ENCODE assay signal across 9 cellular contexts in the genomic region with DNA sequence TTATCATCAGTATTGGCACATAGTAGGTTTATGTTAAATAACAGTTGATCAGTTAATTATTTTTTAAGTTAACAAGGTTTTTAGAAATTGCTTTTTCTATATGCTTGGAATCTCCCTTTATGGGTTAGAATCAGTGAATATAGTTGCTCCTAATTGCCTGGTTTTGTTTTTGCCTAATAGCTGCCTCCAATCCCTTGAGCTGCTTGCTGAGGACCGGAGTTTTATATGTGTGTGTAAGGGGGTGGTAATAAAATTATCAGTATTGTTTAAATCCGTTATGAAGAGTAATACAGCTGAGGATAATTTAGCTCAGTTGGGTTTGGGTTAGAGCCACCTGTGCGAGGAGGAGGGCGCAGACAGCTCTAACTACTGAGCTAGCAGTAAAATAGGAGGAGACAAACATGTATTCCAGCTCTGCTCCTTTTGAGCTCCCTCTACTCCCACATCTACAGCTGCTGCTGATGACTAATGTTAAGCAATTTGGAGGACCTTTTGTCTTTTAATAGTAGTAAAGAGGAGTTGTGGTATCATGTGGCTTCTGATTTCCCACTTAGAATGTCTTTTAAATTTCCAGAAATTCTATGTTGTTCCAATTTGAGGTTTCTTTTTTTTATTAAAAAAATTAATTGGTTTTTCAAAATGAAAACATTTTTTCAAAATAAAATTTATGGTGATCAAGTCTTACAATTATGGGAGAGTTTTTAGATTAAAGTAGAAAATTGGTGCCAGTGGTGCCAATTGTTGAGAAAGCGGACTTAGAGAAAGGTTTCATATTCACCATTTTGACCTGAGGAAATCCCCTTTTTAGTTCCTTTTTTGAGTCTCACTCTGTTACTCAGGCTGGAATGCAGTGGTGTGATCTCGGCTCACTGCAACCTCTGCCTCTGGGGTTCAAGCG.
DNase-seq lines count a peak whose midpoint lies in the region; ATAC-seq and TF ChIP-seq lines count a peak whose summit lies in the region.
"Had no signal": no experiment of that assay in that cellular context is flagged by ENCODE, and none has a peak within 500 bp of the region (broad histone marks: within the 10 kb centered on the region; RNA-seq: fewer than 3 reads in every experiment).

No MANE protein-coding gene starts in this region.

- H3K4me3 ChIP-seq in SK-N-SH (ENCODE audit: low read depth in 2 of 2, low read length in 1 of 2): no peak overlapping the region
- H3K4me3 ChIP-seq: heart left ventricle had no signal

- no peaks in the 10 kb centered on the region for H3K27me3 ChIP-seq in SK-N-SH (ENCODE audit: insufficient read depth)
- H3K27me3 ChIP-seq: heart left ventricle had no signal

- peaks cover 0 to 28% of the 10 kb centered on the region in 2 experiments for H3K36me3 ChIP-seq in SK-N-SH (replicated peaks in 1 of 2; ENCODE audit: control insufficient read depth in 1 of 2, insufficient read depth in 2 of 2, low read length in 1 of 2)

- 84% methylated on average over 7 of the region's 7 CpGs for WGBS in SK-N-SH (ENCODE audit: low lambda C conversion rate)

- CTCF ChIA-PET in SK-N-SH (lab: Yijun Ruan, JAX): interaction anchor here (0.8 to 1.5 kb wide), 3 partner anchors 9 to 71 kb away, joined by 3 read pairs; no protein-coding TSS in a partner anchor
- CTCF ChIA-PET in activated CD8-positive, alpha-beta T cell treated with anti-CD3 and anti-CD28 coated beads, Interleukin-2, amount 10 ng/mL, durations not matched to agents 7 days and 5 days (lab: Charles Lee): no interaction called here

- H3K79me2 ChIP-seq in SK-N-SH (ENCODE audit: insufficient read depth): peaks cover 97% of the 10 kb centered on the region

- H3K9me2 ChIP-seq in SK-N-SH: no peaks in the 10 kb centered on the region

- H3K9me3 Mint-ChIP-seq in activated CD8-positive, alpha-beta T cell treated with anti-CD3 and anti-CD28 coated beads, Interleukin-2, amount 10 ng/mL, durations not matched to agents 7 days and 5 days (ENCODE audit: insufficient read depth): no peaks in the 10 kb centered on the region

- H3K27ac Mint-ChIP-seq in T-helper 17 cell: no peak overlapping the region
- no peak overlapping the region for H3K27ac Mint-ChIP-seq in activated CD8-positive, alpha-beta T cell treated with anti-CD3 and anti-CD28 coated beads, Interleukin-2, amount 10 ng/mL, durations not matched to agents 7 days and 5 days

- no peak overlapping the region for H3K4me3 Mint-ChIP-seq in T-helper 17 cell
- H3K4me3 Mint-ChIP-seq in activated CD8-positive, alpha-beta T cell treated with anti-CD3 and anti-CD28 coated beads, Interleukin-2, amount 10 ng/mL, durations not matched to agents 7 days and 5 days: no peak overlapping the region

- no peak for TF ChIP-seq CTCF in SK-N-SH (IDR thresholded peaks at IDR 0.05)

- no peak for TF ChIP-seq EP300 in SK-N-SH (IDR thresholded peaks at IDR 0.05; ENCODE audit: borderline replicate concordance in 1 of 2, low read depth in 1 of 2, low read length in 1 of 2)

- DNase-seq in GM03348 (ENCODE audit: low spot score) (peak; percentile 79), SK-N-SH (no peak), kidney tubule cell (ENCODE audit: low spot score) (peak; percentile 42), NCI-H1694 treated with DMSO at 0.1 percent for 48 hours (lab: John Stamatoyannopoulos, UW) (no peak), T-helper 17 cell (no peak)
- DNase-seq in activated CD8-positive, alpha-beta T cell treated with anti-CD3 and anti-CD28 coated beads, Interleukin-2, amount 10 ng/mL, durations not matched to agents 7 days and 5 days: no peak
- DNase-seq: heart left ventricle had no signal

- H3F3A ChIP-seq in SK-N-SH (replicated peaks; ENCODE audit: insufficient read depth): peaks cover 18% of the 10 kb centered on the region

- peaks cover 41% of the 10 kb centered on the region for H4K20me1 ChIP-seq in SK-N-SH (ENCODE audit: insufficient read depth)

- peaks cover 2% of the 10 kb centered on the region for H3K36me3 Mint-ChIP-seq in T-helper 17 cell (ENCODE audit: low read depth)
- peaks cover 2% of the 10 kb centered on the region for H3K36me3 Mint-ChIP-seq in activated CD8-positive, alpha-beta T cell treated with anti-CD3 and anti-CD28 coated beads, Interleukin-2, amount 10 ng/mL, durations not matched to agents 7 days and 5 days (ENCODE audit: low read depth)

- H3K9me3 ChIP-seq in SK-N-SH (no peaks in the 10 kb centered on the region), T-helper 17 cell (ENCODE audit: control insufficient read depth, low read length, poor library complexity, severe bottlenecking) (no peaks in the 10 kb centered on the region)

- no peak for TF ChIP-seq RAD21 in SK-N-SH (IDR thresholded peaks at IDR 0.05; ENCODE audit: low read length)

- peak overlapping the region; percentile 39; the same call in 1 of the 2 replicates for H3K4me2 ChIP-seq in SK-N-SH

- H3K4me1 Mint-ChIP-seq in T-helper 17 cell: no peaks in the 10 kb centered on the region
- H3K4me1 Mint-ChIP-seq in activated CD8-positive, alpha-beta T cell treated with anti-CD3 and anti-CD28 coated beads, Interleukin-2, amount 10 ng/mL, durations not matched to agents 7 days and 5 days (ENCODE audit: low read depth): no peaks in the 10 kb centered on the region

- H2AFZ ChIP-seq in SK-N-SH (ENCODE audit: low read depth): no peak overlapping the region

- POLR2A ChIA-PET in SK-N-SH (lab: Yijun Ruan, JAX): no interaction called here
- POLR2A ChIA-PET in activated CD8-positive, alpha-beta T cell treated with anti-CD3 and anti-CD28 coated beads, Interleukin-2, amount 10 ng/mL, durations not matched to agents 7 days and 5 days (lab: Charles Lee): no interaction called here

- H3K27ac ChIP-seq in SK-N-SH (ENCODE audit: low read depth in 2 of 2, low read length in 1 of 2): peak overlapping the region in 1 of 2 experiments; percentile 27; a peak in 2 of 4 replicates

- H3K9ac ChIP-seq in SK-N-SH: no peak overlapping the region

- ATAC-seq in HG02973 (IDR thresholded peaks at IDR 0.05; ENCODE audit: unreplicated experiment) (peak; percentile 73), T-helper 17 cell (no peak), HG03135 (IDR thresholded peaks at IDR 0.05; ENCODE audit: unreplicated experiment) (no peak)
- ATAC-seq in activated CD8-positive, alpha-beta T cell treated with anti-CD3 and anti-CD28 coated beads, Interleukin-2, amount 10 ng/mL, durations not matched to agents 7 days and 5 days: no peak

- H3K4me1 ChIP-seq in SK-N-SH (ENCODE audit: control insufficient read depth in 1 of 2, insufficient read depth in 2 of 2, low read depth in 1 of 2, low read length in 1 of 2): peaks cover 0 to 14% of the 10 kb centered on the region in 2 experiments; a peak in 1 of 4 replicates

- H3K27me3 Mint-ChIP-seq in T-helper 17 cell: no peaks in the 10 kb centered on the region
- no peaks in the 10 kb centered on the region for H3K27me3 Mint-ChIP-seq in activated CD8-positive, alpha-beta T cell treated with anti-CD3 and anti-CD28 coated beads, Interleukin-2, amount 10 ng/mL, durations not matched to agents 7 days and 5 days (ENCODE audit: low read depth)

TF ChIP-seq in SK-N-SH, 30 proteins besides CTCF, POLR2A, EP300 and RAD21:
- no peak for TF ChIP-seq EZH2phosphoT487 (IDR thresholded peaks at IDR 0.05; ENCODE audit: borderline replicate concordance, low read depth)
- TF ChIP-seq JUND (IDR thresholded peaks at IDR 0.05): peak; percentile 28; the same call in 1 of the 2 replicates
- TF ChIP-seq, protein P1, sequence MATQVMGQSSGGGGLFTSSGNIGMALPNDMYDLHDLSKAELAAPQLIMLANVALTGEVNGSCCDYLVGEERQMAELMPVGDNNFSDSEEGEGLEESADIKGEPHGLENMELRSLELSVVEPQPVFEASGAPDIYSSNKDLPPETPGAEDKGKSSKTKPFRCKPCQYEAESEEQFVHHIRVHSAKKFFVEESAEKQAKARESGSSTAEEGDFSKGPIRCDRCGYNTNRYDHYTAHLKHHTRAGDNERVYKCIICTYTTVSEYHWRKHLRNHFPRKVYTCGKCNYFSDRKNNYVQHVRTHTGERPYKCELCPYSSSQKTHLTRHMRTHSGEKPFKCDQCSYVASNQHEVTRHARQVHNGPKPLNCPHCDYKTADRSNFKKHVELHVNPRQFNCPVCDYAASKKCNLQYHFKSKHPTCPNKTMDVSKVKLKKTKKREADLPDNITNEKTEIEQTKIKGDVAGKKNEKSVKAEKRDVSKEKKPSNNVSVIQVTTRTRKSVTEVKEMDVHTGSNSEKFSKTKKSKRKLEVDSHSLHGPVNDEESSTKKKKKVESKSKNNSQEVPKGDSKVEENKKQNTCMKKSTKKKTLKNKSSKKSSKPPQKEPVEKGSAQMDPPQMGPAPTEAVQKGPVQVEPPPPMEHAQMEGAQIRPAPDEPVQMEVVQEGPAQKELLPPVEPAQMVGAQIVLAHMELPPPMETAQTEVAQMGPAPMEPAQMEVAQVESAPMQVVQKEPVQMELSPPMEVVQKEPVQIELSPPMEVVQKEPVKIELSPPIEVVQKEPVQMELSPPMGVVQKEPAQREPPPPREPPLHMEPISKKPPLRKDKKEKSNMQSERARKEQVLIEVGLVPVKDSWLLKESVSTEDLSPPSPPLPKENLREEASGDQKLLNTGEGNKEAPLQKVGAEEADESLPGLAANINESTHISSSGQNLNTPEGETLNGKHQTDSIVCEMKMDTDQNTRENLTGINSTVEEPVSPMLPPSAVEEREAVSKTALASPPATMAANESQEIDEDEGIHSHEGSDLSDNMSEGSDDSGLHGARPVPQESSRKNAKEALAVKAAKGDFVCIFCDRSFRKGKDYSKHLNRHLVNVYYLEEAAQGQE (IDR thresholded peaks at IDR 0.05; ENCODE audit: low read depth, low read length): no peak
- TF ChIP-seq FOSL2 (IDR thresholded peaks at IDR 0.05; ENCODE audit: borderline replicate concordance, low read depth): peak; percentile 26; the same call in 1 of the 2 replicates
- no peak for TF ChIP-seq GABPA (IDR thresholded peaks at IDR 0.05; ENCODE audit: low read depth)
- TF ChIP-seq TCF12 (IDR thresholded peaks at IDR 0.05): peak; percentile 13; the same call in 1 of the 2 replicates
- TF ChIP-seq, protein P2, sequence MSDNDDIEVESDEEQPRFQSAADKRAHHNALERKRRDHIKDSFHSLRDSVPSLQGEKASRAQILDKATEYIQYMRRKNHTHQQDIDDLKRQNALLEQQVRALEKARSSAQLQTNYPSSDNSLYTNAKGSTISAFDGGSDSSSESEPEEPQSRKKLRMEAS (IDR thresholded peaks at IDR 0.05; ENCODE audit: low read depth): no peak

Comparison
In these comparisons a context has a peak if more than half of its experiments do, and no peak if none do; other contexts are left out.
1. DNase-seq: peak in GM03348 (single experiment) and kidney tubule cell (single experiment); none in SK-N-SH (single experiment), NCI-H1694 treated with DMSO at 0.1 percent for 48 hours (single experiment), T-helper 17 cell (0 of 3) and activated CD8-positive, alpha-beta T cell treated with anti-CD3 and anti-CD28 coated beads, Interleukin-2, amount 10 ng/mL, durations not matched to agents 7 days and 5 days (single experiment).